Comparison of ENCODE assay signal across 8 cellular contexts in the genomic region with DNA sequence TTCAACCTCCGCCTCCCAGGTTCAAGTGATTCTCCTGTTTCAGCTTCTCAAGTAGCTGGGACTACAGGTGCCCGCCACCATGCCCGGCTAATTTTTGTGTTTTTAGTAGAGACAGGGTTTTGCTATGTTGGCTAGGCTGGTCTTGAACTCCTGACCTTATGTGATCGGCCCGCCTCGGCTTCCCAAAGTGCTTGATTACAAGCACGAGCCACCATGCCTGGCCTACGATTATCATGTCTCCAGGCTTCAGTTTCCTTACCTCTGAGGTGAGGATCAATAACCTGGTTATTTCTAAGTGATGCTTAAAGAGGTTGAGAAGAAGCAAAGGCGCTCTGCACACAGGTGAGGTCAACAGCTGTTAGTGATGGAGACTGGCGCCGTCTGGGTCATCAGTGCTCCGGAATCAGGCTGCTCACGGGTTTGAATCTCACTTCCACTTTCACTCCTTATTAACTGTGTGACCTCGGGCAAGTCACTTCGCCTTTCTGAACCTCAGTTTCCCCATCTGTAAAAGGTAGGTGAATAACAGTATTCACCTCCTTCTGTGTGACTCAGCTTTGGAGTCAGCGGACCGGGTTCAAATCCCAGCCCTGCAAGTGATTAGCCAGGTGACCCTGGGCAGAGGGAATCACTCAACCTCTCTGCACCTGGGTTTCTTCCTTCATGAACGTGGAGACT. TPM values are rescaled to one million over a fixed set of nuclear protein-coding genes. Genes with fewer than 3 reads are reported as not detected.
DNase-seq lines count a peak whose midpoint lies in the region; ATAC-seq and TF ChIP-seq lines count a peak whose summit lies in the region.

No MANE protein-coding gene starts in this region.

- no peak for ATAC-seq in left cardiac atrium
- no peak for ATAC-seq in natural killer cell treated with Interleukin-12 subunit alpha and Interleukin-12 subunit beta and Interleukin-15 and Interleukin-18, amount 100 ng/mL, for 72 hours
- no peak for ATAC-seq in HG03139 (IDR thresholded peaks at IDR 0.05; ENCODE audit: unreplicated experiment)
- ATAC-seq in HG02981 (IDR thresholded peaks at IDR 0.05; ENCODE audit: unreplicated experiment), result no peak

- H3K9ac ChIP-seq in colonic mucosa (ENCODE audit: low read depth in 2 of 2, low read length in 2 of 2), result peak overlapping the region; percentile 86 to 89

- H3K9me3 ChIP-seq in cardiac muscle cell (ENCODE audit: low read depth) (no peaks in the 10 kb centered on the region), colonic mucosa (no peaks in the 10 kb centered on the region)

- no peaks in the 10 kb centered on the region for H3K9me3 Mint-ChIP-seq in IgD-negative memory B cell
- H3K9me3 Mint-ChIP-seq in natural killer cell treated with Interleukin-12 subunit alpha and Interleukin-12 subunit beta and Interleukin-15 and Interleukin-18, amount 100 ng/mL, for 72 hours, result no peaks in the 10 kb centered on the region

- H3K36me3 ChIP-seq in cardiac muscle cell (no peaks in the 10 kb centered on the region), colonic mucosa (no peaks in the 10 kb centered on the region)

- intact Hi-C loops in left cardiac atrium (cut with DNase I) (no loop called here), colonic mucosa (cut with DNase I) (no loop called here)

- peak overlapping the region; percentile 93 to 100 (median 97) for H3K4me3 Mint-ChIP-seq in IgD-negative memory B cell
- H3K4me3 Mint-ChIP-seq in natural killer cell treated with Interleukin-12 subunit alpha and Interleukin-12 subunit beta and Interleukin-15 and Interleukin-18, amount 100 ng/mL, for 72 hours, result peak overlapping the region; percentile 90

- TF ChIP-seq CTCF in cardiac muscle cell (IDR thresholded peaks at IDR 0.05; ENCODE audit: low read depth, low read length) (no peak), colonic mucosa (IDR thresholded peaks at IDR 0.05) (no peak)

- no peaks in the 10 kb centered on the region for H3K36me3 Mint-ChIP-seq in IgD-negative memory B cell
- no peaks in the 10 kb centered on the region for H3K36me3 Mint-ChIP-seq in natural killer cell treated with Interleukin-12 subunit alpha and Interleukin-12 subunit beta and Interleukin-15 and Interleukin-18, amount 100 ng/mL, for 72 hours

- H3K27ac ChIP-seq in cardiac muscle cell (no peak overlapping the region), colonic mucosa (peak overlapping the region; percentile 62)

- H3K27me3 Mint-ChIP-seq in IgD-negative memory B cell, result no peaks in the 10 kb centered on the region
- no peaks in the 10 kb centered on the region for H3K27me3 Mint-ChIP-seq in natural killer cell treated with Interleukin-12 subunit alpha and Interleukin-12 subunit beta and Interleukin-15 and Interleukin-18, amount 100 ng/mL, for 72 hours

- H3K4me1 ChIP-seq in cardiac muscle cell (ENCODE audit: low read depth) (peaks cover 16% of the 10 kb centered on the region), colonic mucosa (peaks cover 7% of the 10 kb centered on the region)

- H3K27ac Mint-ChIP-seq in IgD-negative memory B cell, result peak overlapping the region; percentile 94 to 99 (median 97)
- H3K27ac Mint-ChIP-seq in natural killer cell treated with Interleukin-12 subunit alpha and Interleukin-12 subunit beta and Interleukin-15 and Interleukin-18, amount 100 ng/mL, for 72 hours, result peak overlapping the region; percentile 75 to 89

- peaks cover 25 to 35% (median 33%) of the 10 kb centered on the region in 3 donors for H3K4me1 Mint-ChIP-seq in IgD-negative memory B cell
- peaks cover 29 to 30% of the 10 kb centered on the region in 2 donors for H3K4me1 Mint-ChIP-seq in natural killer cell treated with Interleukin-12 subunit alpha and Interleukin-12 subunit beta and Interleukin-15 and Interleukin-18, amount 100 ng/mL, for 72 hours (ENCODE audit: low read depth in 2 of 2)

- DNase-seq in cardiac muscle cell (ENCODE audit: low read depth in 1 of 2, low spot score in 1 of 2) (no peak), left cardiac atrium (no peak), colonic mucosa (no peak), NCI-H2029 (lab: John Stamatoyannopoulos, UW) (no peak)
- DNase-seq in natural killer cell treated with Interleukin-12 subunit alpha and Interleukin-12 subunit beta and Interleukin-15 and Interleukin-18, amount 100 ng/mL, for 72 hours (ENCODE audit: low spot score), result no peak

- peak overlapping the region; percentile 65 for H3K4me3 ChIP-seq in cardiac muscle cell
- peak overlapping the region; percentile 46 for H3K4me3 ChIP-seq in colonic mucosa

- peaks cover 5% of the 10 kb centered on the region for H3K27me3 ChIP-seq in cardiac muscle cell
- H3K27me3 ChIP-seq in colonic mucosa, result no peaks in the 10 kb centered on the region

RNA-seq across cellular contexts. Expression of a gene that starts 0.7 kb away (rescaled TPM):
- total RNA-seq in cardiac muscle cell (17.7 and 31.0 TPM in 2 replicates), left cardiac atrium (10 to 100 TPM; 16.2 to 20.9 TPM), colonic mucosa (10 to 100 TPM; 22.0 to 22.2 TPM)
- polyA plus RNA-seq in cardiac muscle cell (14.2 and 14.5 TPM in 2 replicates), IgD-negative memory B cell (5.8 TPM)
- total RNA-seq in natural killer cell treated with Interleukin-12 subunit alpha and Interleukin-12 subunit beta and Interleukin-15 and Interleukin-18, amount 100 ng/mL, for 72 hours, result 100 to 1,000 TPM in 1 of 2 donors, 10 to 100 TPM in 1; 43.1 to 106 TPM
